In the genomic region with DNA sequence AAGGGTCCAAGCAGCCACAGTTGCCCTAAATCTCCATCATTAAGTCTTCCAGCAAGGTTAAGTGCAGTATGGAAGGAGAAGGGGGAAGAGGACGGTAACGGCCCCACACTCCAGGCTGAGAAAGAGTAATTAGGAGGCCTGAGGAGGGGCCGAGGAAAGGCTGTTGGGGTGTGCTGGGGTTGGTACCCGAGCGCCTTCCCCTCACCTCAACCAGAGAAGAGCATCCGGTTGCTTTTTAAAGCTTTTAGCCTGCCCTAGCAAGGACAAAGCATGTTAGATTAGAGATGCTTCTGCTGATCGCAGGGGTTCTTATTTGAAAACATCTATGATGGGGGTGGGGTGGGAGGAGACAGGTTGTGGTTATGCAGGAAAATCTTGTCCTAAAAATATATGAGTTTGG, we compare ENCODE assay signal across 13 cellular contexts. TPM values are rescaled to one million over a fixed set of nuclear protein-coding genes. Genes with fewer than 3 reads are reported as not detected.
DNase-seq lines count a peak whose midpoint lies in the region; ATAC-seq and TF ChIP-seq lines count a peak whose summit lies in the region.
"Had no signal": no experiment of that assay in that cellular context is flagged by ENCODE, and none has a peak within 500 bp of the region (broad histone marks: within the 10 kb centered on the region; RNA-seq: fewer than 3 reads in every experiment).

No MANE protein-coding gene starts in this region.

- WGBS in liver = 61% methylated on average over 7 of the region's 7 CpGs

- TF ChIP-seq RAD21 in liver (IDR thresholded peaks at IDR 0.05) = no peak

- H3K27me3 ChIP-seq in AG04450 (ENCODE audit: control insufficient read depth, insufficient read depth, low read length) = no peaks in the 10 kb centered on the region
- H3K27me3 ChIP-seq in CD8-positive, alpha-beta T cell (ENCODE audit: insufficient read depth, low read length) = no peaks in the 10 kb centered on the region
- no peaks in the 10 kb centered on the region for H3K27me3 ChIP-seq in liver (ENCODE audit: control insufficient read depth in 4 of 4, insufficient read depth in 4 of 4, low read length in 3 of 4)

- ATAC-seq in CD8-positive, alpha-beta T cell = peak; percentile 42
- ATAC-seq in activated naive CD8-positive, alpha-beta T cell treated with anti-CD3 and anti-CD28 coated beads, Interleukin-2, amount 10 ng/mL, durations not matched to agents 7 days and 5 days (ENCODE audit: low read depth) = peak; percentile 70
- no peak for ATAC-seq in GM18861 (IDR thresholded peaks at IDR 0.05; ENCODE audit: unreplicated experiment)

- intact Hi-C loops in CD8-positive, alpha-beta T cell (cut with DNase I, micrococcal nuclease) = no loop called here

- no peaks in the 10 kb centered on the region for H3K9me3 ChIP-seq in AG04450 (ENCODE audit: control insufficient read depth, insufficient read depth, low read length)
- no peaks in the 10 kb centered on the region for H3K9me3 ChIP-seq in CD8-positive, alpha-beta T cell (ENCODE audit: low read length)
- H3K9me3 ChIP-seq in liver (ENCODE audit: control insufficient read depth in 4 of 4, low read length in 3 of 4) = no peaks in the 10 kb centered on the region

- no peaks in the 10 kb centered on the region for H3K27me3 Mint-ChIP-seq in CD8-positive, alpha-beta T cell (ENCODE audit: low read depth)
- H3K27me3 Mint-ChIP-seq in activated naive CD8-positive, alpha-beta T cell treated with anti-CD3 and anti-CD28 coated beads, Interleukin-2, amount 10 ng/mL, durations not matched to agents 7 days and 5 days = no peaks in the 10 kb centered on the region

- H3K36me3 Mint-ChIP-seq in CD8-positive, alpha-beta T cell = peaks cover 11% of the 10 kb centered on the region
- peaks cover 19% of the 10 kb centered on the region for H3K36me3 Mint-ChIP-seq in activated naive CD8-positive, alpha-beta T cell treated with anti-CD3 and anti-CD28 coated beads, Interleukin-2, amount 10 ng/mL, durations not matched to agents 7 days and 5 days

- peaks cover 3% of the 10 kb centered on the region for H3K36me3 ChIP-seq in CD8-positive, alpha-beta T cell (ENCODE audit: insufficient read depth, low read length)
- H3K36me3 ChIP-seq in liver (ENCODE audit: control insufficient read depth in 4 of 4, insufficient read depth in 3 of 4, low read depth in 1 of 4, low read length in 3 of 4) = peaks cover 0 to 3% (median under 1%) of the 10 kb centered on the region in 4 donors

- CTCF ChIA-PET in AG04450 (lab: Charles Lee) = interaction anchor here (0.5 to 1.0 kb wide), 2 partner anchors 13 to 19 kb away, joined by 3 to 4 read pairs; no protein-coding TSS in a partner anchor
- CTCF ChIA-PET in CD8-positive, alpha-beta T cell (lab: Charles Lee) = no interaction called here

- peaks cover 14% of the 10 kb centered on the region for H3K4me1 ChIP-seq in CD8-positive, alpha-beta T cell (ENCODE audit: insufficient read depth, low read length)
- H3K4me1 ChIP-seq in liver (ENCODE audit: control insufficient read depth in 4 of 4, insufficient read depth in 4 of 4, low read length in 3 of 4) = peaks cover 11 to 69% (median 59%) of the 10 kb centered on the region in 4 donors

- no peaks in the 10 kb centered on the region for H3K9me3 Mint-ChIP-seq in CD8-positive, alpha-beta T cell
- no peaks in the 10 kb centered on the region for H3K9me3 Mint-ChIP-seq in activated naive CD8-positive, alpha-beta T cell treated with anti-CD3 and anti-CD28 coated beads, Interleukin-2, amount 10 ng/mL, durations not matched to agents 7 days and 5 days

- no peak overlapping the region for H3K4me3 Mint-ChIP-seq in CD8-positive, alpha-beta T cell
- H3K4me3 Mint-ChIP-seq in activated naive CD8-positive, alpha-beta T cell treated with anti-CD3 and anti-CD28 coated beads, Interleukin-2, amount 10 ng/mL, durations not matched to agents 7 days and 5 days = no peak overlapping the region

- DNase-seq in AG04450 (ENCODE audit: low read depth, low spot score) (no peak), NCI-H345 (lab: John Stamatoyannopoulos, UW) (no peak), hypothalamus (lab: John Stamatoyannopoulos, UW) (no peak)
- DNase-seq in CD8-positive, alpha-beta T cell = no peak
- DNase-seq in activated naive CD8-positive, alpha-beta T cell treated with anti-CD3 and anti-CD28 coated beads, Interleukin-2, amount 10 ng/mL, durations not matched to agents 7 days and 5 days = no peak
- DNase-seq: H7, MV-4-11, NCI-H1417 treated with DMSO at 0.1 percent for 48 hours, NCI-H2029, NCI-H510A treated with DMSO at 0.1 percent for 48 hours, SIG-M5 had no signal

- H3K9ac ChIP-seq in liver (ENCODE audit: low read depth in 1 of 2, low read length in 2 of 2) = no peak overlapping the region

- POLR2A ChIA-PET in AG04450 (lab: Yijun Ruan, JAX) = interaction anchor here (0.5 kb wide), 1 partner anchor 19 kb away, joined by 4 read pairs; no protein-coding TSS in a partner anchor
- POLR2A ChIA-PET in CD8-positive, alpha-beta T cell (lab: Charles Lee) = no interaction called here
- POLR2A ChIA-PET in activated naive CD8-positive, alpha-beta T cell treated with anti-CD3 and anti-CD28 coated beads, Interleukin-2, amount 10 ng/mL, durations not matched to agents 7 days and 5 days (lab: Charles Lee) = interaction anchor here (1.0 to 1.7 kb wide), 2 partner anchors 9 to 24 kb away, joined by 3 to 5 read pairs; a partner anchor contains a TSS

- H3K27ac ChIP-seq in AG04450 (ENCODE audit: low read depth, low read length) (peak overlapping the region; percentile 21), liver (ENCODE audit: low read depth in 1 of 2, low read length in 2 of 2) (peak overlapping the region; percentile 39 to 49)
- H3K27ac ChIP-seq in CD8-positive, alpha-beta T cell (ENCODE audit: low read depth, low read length) = no peak overlapping the region

- TF ChIP-seq CTCF in AG04450 (IDR thresholded peaks at IDR 0.05; ENCODE audit: low read depth, low read length) (no peak), liver (IDR thresholded peaks at IDR 0.05; ENCODE audit: low read depth, low read length, missing input control) (no peak)
- TF ChIP-seq CTCF in CD8-positive, alpha-beta T cell (IDR thresholded peaks at IDR 0.05) = no peak

- peak overlapping the region; percentile 23 for H3K27ac Mint-ChIP-seq in CD8-positive, alpha-beta T cell
- no peak overlapping the region for H3K27ac Mint-ChIP-seq in activated naive CD8-positive, alpha-beta T cell treated with anti-CD3 and anti-CD28 coated beads, Interleukin-2, amount 10 ng/mL, durations not matched to agents 7 days and 5 days

- H3K4me3 ChIP-seq in AG04450 (ENCODE audit: low read depth, low read length) = no peak overlapping the region
- no peak overlapping the region for H3K4me3 ChIP-seq in CD8-positive, alpha-beta T cell (ENCODE audit: low read depth, low read length)
- H3K4me3 ChIP-seq in liver (ENCODE audit: low read depth in 1 of 3, low read length in 3 of 3) = no peak overlapping the region

- H3K4me1 Mint-ChIP-seq in CD8-positive, alpha-beta T cell (ENCODE audit: low read depth) = peaks cover 20% of the 10 kb centered on the region
- H3K4me1 Mint-ChIP-seq in activated naive CD8-positive, alpha-beta T cell treated with anti-CD3 and anti-CD28 coated beads, Interleukin-2, amount 10 ng/mL, durations not matched to agents 7 days and 5 days = peaks cover 24% of the 10 kb centered on the region

TF ChIP-seq in liver, 16 proteins besides CTCF, POLR2A, EP300 and RAD21 (continues in another document):
- no peak for TF ChIP-seq EGR1 (IDR thresholded peaks at IDR 0.05; ENCODE audit: low read depth in 2 of 2)
- no peak for TF ChIP-seq RXRA (IDR thresholded peaks at IDR 0.05)

RNA-seq across cellular contexts. Expression of a gene that starts 9.0 kb away (rescaled TPM):
- polyA plus RNA-seq in AG04450 (2011; rRNA removed) (13.9 and 15.2 TPM in 2 replicates), liver (1 to 10 TPM; 4.6 to 5.3 TPM)
- polyA minus RNA-seq in AG04450 (2011; rRNA and poly(A)+ RNA removed) = 11.4 and 11.9 TPM in 2 replicates
- 1 to 10 TPM; 4.8 to 5.7 TPM for total RNA-seq in CD8-positive, alpha-beta T cell
- total RNA-seq in activated naive CD8-positive, alpha-beta T cell treated with anti-CD3 and anti-CD28 coated beads, Interleukin-2, amount 10 ng/mL, durations not matched to agents 7 days and 5 days = 10 to 100 TPM in 1 of 2 experiments, 1 to 10 TPM in 1; 9.8 to 10.1 TPM
- total RNA-seq in liver = 1 to 10 TPM; 8.5 to 8.6 TPM

RNA-seq across cellular contexts. Expression of a gene that starts 25.2 kb away (rescaled TPM):
- polyA plus RNA-seq in AG04450 (2011; rRNA removed) (36.8 and 42.7 TPM in 2 replicates), liver (10 to 100 TPM; 11.8 to 39.7 TPM)
- polyA minus RNA-seq in AG04450 (2011; rRNA and poly(A)+ RNA removed) = 120 and 151 TPM in 2 replicates
- total RNA-seq in CD8-positive, alpha-beta T cell = 10 to 100 TPM; 30.0 to 35.9 TPM
- 10 to 100 TPM; 85.5 to 88.8 TPM for total RNA-seq in activated naive CD8-positive, alpha-beta T cell treated with anti-CD3 and anti-CD28 coated beads, Interleukin-2, amount 10 ng/mL, durations not matched to agents 7 days and 5 days
- total RNA-seq in liver = 100 to 1,000 TPM in 1 of 2 donors, 10 to 100 TPM in 1; 20.5 to 117 TPM

RNA-seq across cellular contexts. Expression of a gene that starts 40.9 kb away (rescaled TPM):
- polyA plus RNA-seq in AG04450 (2011; rRNA removed) = 35.3 and 37.0 TPM in 2 replicates
- polyA minus RNA-seq in AG04450 (2011; rRNA and poly(A)+ RNA removed) = 34.8 and 38.6 TPM in 2 replicates
- total RNA-seq in CD8-positive, alpha-beta T cell = 10 to 100 TPM; 34.9 to 35.6 TPM
- 10 to 100 TPM; 28.0 to 32.6 TPM for total RNA-seq in activated naive CD8-positive, alpha-beta T cell treated with anti-CD3 and anti-CD28 coated beads, Interleukin-2, amount 10 ng/mL, durations not matched to agents 7 days and 5 days
- 10 to 100 TPM; 14.0 to 18.2 TPM for total RNA-seq in liver
- polyA plus RNA-seq in liver = 10 to 100 TPM; 10.2 to 10.4 TPM

RNA-seq across cellular contexts. Expression of a gene that starts 48.2 kb away (rescaled TPM):
- polyA plus RNA-seq in AG04450 (2011; rRNA removed) (265 and 308 TPM in 2 replicates), liver (10 to 100 TPM; 62.7 to 63.2 TPM)
- 231 and 316 TPM in 2 replicates for polyA minus RNA-seq in AG04450 (2011; rRNA and poly(A)+ RNA removed)
- 10 to 100 TPM; 73.2 to 77.8 TPM for total RNA-seq in CD8-positive, alpha-beta T cell
- total RNA-seq in activated naive CD8-positive, alpha-beta T cell treated with anti-CD3 and anti-CD28 coated beads, Interleukin-2, amount 10 ng/mL, durations not matched to agents 7 days and 5 days = 10 to 100 TPM; 72.4 to 76.7 TPM
- total RNA-seq in liver = 10 to 100 TPM; 28.7 to 30.8 TPM
